ENCODE assay signal across 22 cellular contexts in genomic region chr12:58095002-58095401, GRCh38.
A peak's percentile ranks its signal among the peaks of the same experiment; 100 is the strongest.
DNase-seq lines count a peak whose midpoint lies in the region; ATAC-seq lines count a peak whose summit lies in the region.
"Had no signal": no experiment of that assay in that cellular context is flagged by ENCODE, and none has a peak within 500 bp of the region (broad histone marks: within the 10 kb centered on the region; RNA-seq: fewer than 3 reads in every experiment).

No MANE protein-coding gene starts in this region.

- no peaks in the 10 kb centered on the region for H3K4me1 ChIP-seq in SJCRH30
- H3K4me1 ChIP-seq: A549, BE2C had no signal

- no peak overlapping the region for H3K27ac ChIP-seq in SJCRH30
- H3K27ac ChIP-seq: A549 had no signal

- no peak overlapping the region for H3K4me3 ChIP-seq in SJCRH30
- H3K4me3 ChIP-seq: A549 had no signal

- ATAC-seq in GM18499 (IDR thresholded peaks at IDR 0.05; ENCODE audit: insufficient read depth, unreplicated experiment) (peak; percentile 73), GM19395 (IDR thresholded peaks at IDR 0.05; ENCODE audit: unreplicated experiment) (peak; percentile 73), HG02885 (IDR thresholded peaks at IDR 0.05; ENCODE audit: poor library complexity, unreplicated experiment) (peak; percentile 89)
- ATAC-seq: A549, left cardiac atrium had no signal

- no peaks in the 10 kb centered on the region for H3K36me3 ChIP-seq in SJCRH30
- H3K36me3 ChIP-seq: BE2C had no signal

- DNase-seq in OCI-M1 (lab: John Stamatoyannopoulos, UW) (peak; percentile 22), putamen (ENCODE audit: low spot score) (no peak), SJCRH30 (no peak), HuH-7.5 (ENCODE audit: low spot score) (no peak)
- no peak for DNase-seq in activated naive CD4-positive, alpha-beta T cell treated with Interleukin-2 at 50 U/mL for 16 hours
- DNase-seq: activated CD4-positive, alpha-beta T cell treated with anti-CD3 and anti-CD28 coated beads for 1 hour; BE2C; DND-41; glutamatergic neuron; HFFc6; left cardiac atrium; mesendoderm; naive B cell; NCI-H1436; NCI-H2171; NCI-H526; Right ventricle myocardium superior; SW 1271 had no signal

- no peaks in the 10 kb centered on the region for H3K27me3 ChIP-seq in SJCRH30

- no peaks in the 10 kb centered on the region; the same call in 1 of the 2 replicates for H3K9me3 ChIP-seq in SJCRH30 (replicated peaks)
- H3K9me3 ChIP-seq: A549, BE2C had no signal
